20 cellular contexts compared by ENCODE assay signal in the genomic region with DNA sequence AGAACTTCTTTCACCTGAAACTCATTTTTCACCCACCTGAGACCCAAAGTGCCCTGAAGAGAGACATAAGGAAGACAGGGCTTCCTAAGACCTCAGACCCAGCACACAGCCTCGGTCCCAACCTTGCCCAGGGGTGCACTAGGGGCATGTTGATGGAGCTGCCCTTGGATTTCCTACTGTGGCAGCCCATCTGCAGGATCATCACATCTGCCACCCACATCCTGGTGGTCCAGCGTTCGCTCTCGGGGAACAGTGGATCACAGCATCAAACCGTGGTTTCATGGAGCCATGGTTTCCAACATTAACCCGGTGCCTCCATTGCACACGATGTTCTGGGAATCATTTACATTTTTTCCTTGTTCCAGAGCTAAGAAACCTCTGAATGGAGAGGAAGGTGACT.
A peak's percentile ranks its signal among the peaks of the same experiment; 100 is the strongest.
DNase-seq lines count a peak whose midpoint lies in the region; TF ChIP-seq lines count a peak whose summit lies in the region.
"Had no signal": no experiment of that assay in that cellular context is flagged by ENCODE, and none has a peak within 500 bp of the region (broad histone marks: within the 10 kb centered on the region; RNA-seq: fewer than 3 reads in every experiment).

No MANE protein-coding gene starts in this region.

- no peak for TF ChIP-seq POLR2A in sigmoid colon (IDR thresholded peaks at IDR 0.05)

- H3K27ac Mint-ChIP-seq in chondrocyte (ENCODE audit: unreplicated experiment) = no peak overlapping the region
- H3K27ac Mint-ChIP-seq: B cell; CD4-positive, CD25-positive, alpha-beta regulatory T cell; CD8-positive, alpha-beta T cell; GM23338; HFFc6 had no signal

- H3K36me3 Mint-ChIP-seq in chondrocyte (ENCODE audit: low read depth) = no peaks in the 10 kb centered on the region
- H3K36me3 Mint-ChIP-seq: CD4-positive, CD25-positive, alpha-beta regulatory T cell; CD8-positive, alpha-beta T cell had no signal

- H3K9me3 Mint-ChIP-seq in chondrocyte (ENCODE audit: low read depth) = no peaks in the 10 kb centered on the region
- H3K9me3 Mint-ChIP-seq: CD8-positive, alpha-beta T cell; GM23338; HFFc6 had no signal

- peaks cover 3% of the 10 kb centered on the region for H3K4me1 Mint-ChIP-seq in chondrocyte (ENCODE audit: low read depth)
- H3K4me1 Mint-ChIP-seq: B cell; CD4-positive, CD25-positive, alpha-beta regulatory T cell had no signal

- TF ChIP-seq CTCF in MM.1S (IDR thresholded peaks at IDR 0.05; ENCODE audit: low read length) (no peak), chondrocyte (IDR thresholded peaks at IDR 0.05) (no peak), sigmoid colon (IDR thresholded peaks at IDR 0.05) (no peak)

- peaks cover 62% of the 10 kb centered on the region for H3K27me3 Mint-ChIP-seq in chondrocyte (ENCODE audit: low read depth)

- H4K20me1 ChIP-seq in MM.1S (ENCODE audit: insufficient read depth, low read length) = no peaks in the 10 kb centered on the region
- H4K20me1 ChIP-seq: BLaER1 had no signal

- no peak for TF ChIP-seq EP300 in sigmoid colon (IDR thresholded peaks at IDR 0.05)

- H3F3A ChIP-seq in MM.1S (ENCODE audit: insufficient read depth, low read length) = no peaks in the 10 kb centered on the region

- H3K9me2 ChIP-seq in MM.1S (replicated peaks; ENCODE audit: insufficient read depth, low read length) = no peaks in the 10 kb centered on the region

- H3K36me3 ChIP-seq in MM.1S (replicated peaks; ENCODE audit: insufficient read depth, low read length) = no peaks in the 10 kb centered on the region
- no peaks in the 10 kb centered on the region for H3K36me3 ChIP-seq in sigmoid colon
- H3K36me3 ChIP-seq: BLaER1, HAP-1 had no signal

- no peak overlapping the region for H3K4me2 ChIP-seq in MM.1S (ENCODE audit: low read depth, low read length)
- H3K4me2 ChIP-seq: BLaER1, GM23338 had no signal

- H3K27ac ChIP-seq in MM.1S (ENCODE audit: low read length) (no peak overlapping the region), sigmoid colon (no peak overlapping the region)
- H3K27ac ChIP-seq: BLaER1, C4-2B had no signal

- H3K27me3 ChIP-seq in MM.1S (replicated peaks; ENCODE audit: insufficient read depth, low read length) = no peaks in the 10 kb centered on the region
- no peaks in the 10 kb centered on the region for H3K27me3 ChIP-seq in sigmoid colon
- H3K27me3 ChIP-seq: BLaER1 had no signal

- H3K9me3 ChIP-seq in MM.1S (replicated peaks; ENCODE audit: insufficient read depth, low read length) (no peaks in the 10 kb centered on the region), sigmoid colon (no peaks in the 10 kb centered on the region)
- H3K9me3 ChIP-seq: BLaER1, HAP-1 had no signal

- intact Hi-C loops in sigmoid colon (cut with DNase I) = loop anchor here (5.0 kb wide), 1 partner anchor 259 kb away; no protein-coding TSS in a partner anchor

- no peaks in the 10 kb centered on the region for H3K79me2 ChIP-seq in MM.1S (ENCODE audit: low read length)

- H3K4me3 ChIP-seq in MM.1S (ENCODE audit: low read length) = no peak overlapping the region
- H3K4me3 ChIP-seq in sigmoid colon = no peak overlapping the region
- H3K4me3 ChIP-seq: BLaER1, GM12878, GM23338, HAP-1 had no signal

- no peak overlapping the region for H2AFZ ChIP-seq in MM.1S (ENCODE audit: low read length)

- 91 to 92% methylated on average over 7 of the region's 7 CpGs for WGBS in sigmoid colon, 2 donors

- H3K4me1 ChIP-seq in MM.1S (ENCODE audit: low read length) (no peaks in the 10 kb centered on the region), sigmoid colon (peaks cover 0 to 24% (median 13%) of the 10 kb centered on the region in 4 donors)
- H3K4me1 ChIP-seq: Caco-2, HAP-1 had no signal

- H3K9ac ChIP-seq in MM.1S (ENCODE audit: low read length) = no peak overlapping the region
- H3K9ac ChIP-seq: BLaER1 had no signal

- H3K4me3 Mint-ChIP-seq in chondrocyte (ENCODE audit: unreplicated experiment) = no peak overlapping the region
- H3K4me3 Mint-ChIP-seq: B cell; CD4-positive, CD25-positive, alpha-beta regulatory T cell; CD8-positive, alpha-beta T cell; GM23338; HFFc6 had no signal

- DNase-seq in MM.1S (peak; percentile 3), chondrocyte (ENCODE audit: low spot score) (peak; percentile 57), sigmoid colon (peak; percentile 33), AG08396 (ENCODE audit: low spot score) (no peak), NCI-H526 treated with DMSO at 0.1 percent for 48 hours (lab: John Stamatoyannopoulos, UW) (no peak), NCI-H446 treated with DMSO at 0.1 percent for 48 hours (lab: John Stamatoyannopoulos, UW) (no peak)
- DNase-seq: CD4-positive, CD25-positive, alpha-beta regulatory T cell; CD8-positive, alpha-beta T cell; DMS153; DMS79; EL; GDM1; HFFc6 had no signal

Comparison
In these comparisons a context has a peak if more than half of its experiments do, and no peak if none do; other contexts are left out.
1. DNase-seq: peak in MM.1S (single experiment), chondrocyte (single experiment) and sigmoid colon (single experiment); none in AG08396 (single experiment), NCI-H526 treated with DMSO at 0.1 percent for 48 hours (single experiment) and NCI-H446 treated with DMSO at 0.1 percent for 48 hours (single experiment).